Comparison of ENCODE assay signal across 24 cellular contexts in genomic region chr17:71183083-71183697, GRCh38.
"Had no signal": no experiment of that assay in that cellular context is flagged by ENCODE, and none has a peak within 500 bp of the region (broad histone marks: within the 10 kb centered on the region; RNA-seq: fewer than 3 reads in every experiment).

No MANE protein-coding gene starts in this region.

- H3K4me1 ChIP-seq: ascending aorta had no signal

- H3K4me2 ChIP-seq: KMS-11 had no signal

- H3K9me3 ChIP-seq: ascending aorta, body of pancreas, SJSA1 had no signal

- FAIRE-seq: bronchial epithelial cell had no signal

- H3K36me3 ChIP-seq: ascending aorta, SJSA1 had no signal

- ATAC-seq: activated CD8-positive, alpha-beta T cell treated with anti-CD3 and anti-CD28 coated beads, Interleukin-2, amount 10 ng/mL, durations not matched to agents 7 days and 5 days; body of pancreas; Panc1; SK-N-SH treated with all-trans-retinoic acid at 6 μM for 48 hours; WTC11 had no signal

- H3K27me3 ChIP-seq: ascending aorta, body of pancreas, SJSA1 had no signal

- H3K4me3 ChIP-seq: ascending aorta, body of pancreas, SJSA1 had no signal

- H3K9ac ChIP-seq: KMS-11 had no signal

- H3K27ac ChIP-seq: ascending aorta, body of pancreas, KMS-11, SJSA1 had no signal

- DNase-seq: activated CD4-positive, alpha-beta T cell treated with anti-CD3 and anti-CD28 coated beads for 48 hours; activated CD4-positive, alpha-beta T cell treated with anti-CD3 and anti-CD28 coated beads, Interleukin-2, amount 50 U/mL, for 4 hours; activated CD4-positive, CD25-positive, alpha-beta regulatory T cell treated with anti-CD3 and anti-CD28 coated beads, Interleukin-2, amount 50 U/mL, for 72 hours; activated CD8-positive, alpha-beta memory T cell treated with anti-CD3 and anti-CD28 coated beads, Interleukin-2, amount 50 U/mL, for 48 hours; activated CD8-positive, alpha-beta T cell treated with anti-CD3 and anti-CD28 coated beads, Interleukin-2, amount 10 ng/mL, durations not matched to agents 7 days and 5 days; activated naive CD4-positive, alpha-beta T cell treated with anti-CD3 and anti-CD28 coated beads, Interleukin-2, amount 50 U/mL, for 16 hours; activated naive CD8-positive, alpha-beta T cell treated with anti-CD3 and anti-CD28 coated beads, Interleukin-2, amount 10 ng/mL, durations not matched to agents 7 days and 5 days; activated T-cell treated with anti-CD3 and anti-CD28 coated beads, Interleukin-2, amount 50 U/mL, for 1 hour; body of pancreas; NCI-H1105; NCI-H1436; NCI-H1694 treated with DMSO at 0.1 percent for 48 hours; NCI-H2029 treated with DMSO at 0.1 percent for 48 hours; NCI-H446; NCI-H524; SHP77; SW 1271 had no signal
